Comparison of ENCODE assay signal across 15 cellular contexts in the genomic region with DNA sequence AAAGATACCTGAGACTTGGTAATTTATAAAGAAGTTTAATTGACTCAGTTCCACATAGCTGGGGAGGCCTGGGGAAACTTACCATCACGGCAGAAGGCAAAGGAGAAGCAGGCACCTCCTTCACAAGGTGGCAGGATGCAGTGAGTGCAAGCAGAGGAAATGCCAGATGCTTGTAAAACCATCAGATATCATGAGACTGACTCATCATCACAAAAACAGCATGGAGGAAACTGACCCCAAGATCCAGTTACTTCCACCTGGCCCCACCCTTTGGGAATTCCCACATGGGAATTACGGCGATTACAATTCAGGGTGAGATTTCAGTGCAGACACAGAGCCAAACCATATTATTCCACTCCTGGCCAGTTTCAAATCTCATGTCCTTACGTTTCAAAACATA.
"Had no signal": no experiment of that assay in that cellular context is flagged by ENCODE, and none has a peak within 500 bp of the region (broad histone marks: within the 10 kb centered on the region; RNA-seq: fewer than 3 reads in every experiment).

No MANE protein-coding gene starts in this region.

- H3K36me3 Mint-ChIP-seq: activated naive CD4-positive, alpha-beta T cell treated with anti-CD3 and anti-CD28 coated beads, Interleukin-2, amount 50 U/mL, for 72 hours; mesothelial cell of epicardium had no signal

- H3K4me1 Mint-ChIP-seq: activated B cell treated with CpG ODN at 0.5 μM for 24 hours; activated CD4-positive, alpha-beta T cell treated with anti-CD3 and anti-CD28 coated beads, Interleukin-2, amount 10 ng/mL, durations not matched to agents 7 days and 5 days; mesothelial cell of epicardium; neural crest cell; T-helper 17 cell had no signal

- H3K4me3 ChIP-seq: esophagus muscularis mucosa, heart right ventricle, thoracic aorta had no signal

- H3K9me3 ChIP-seq: esophagus muscularis mucosa, heart right ventricle, thoracic aorta had no signal

- ATAC-seq: activated naive CD4-positive, alpha-beta T cell treated with anti-CD3 and anti-CD28 coated beads, Interleukin-2, amount 50 U/mL, for 72 hours; heart right ventricle; T-helper 17 cell had no signal

- H3K36me3 ChIP-seq: esophagus muscularis mucosa, heart right ventricle, thoracic aorta had no signal

- H3K27ac ChIP-seq: esophagus muscularis mucosa, heart right ventricle, thoracic aorta had no signal

- H3K27me3 ChIP-seq: esophagus muscularis mucosa, heart right ventricle had no signal

- H3K9me3 Mint-ChIP-seq: activated B cell treated with CpG ODN at 0.5 μM for 24 hours; activated CD4-positive, alpha-beta T cell treated with anti-CD3 and anti-CD28 coated beads, Interleukin-2, amount 10 ng/mL, durations not matched to agents 7 days and 5 days had no signal

- DNase-seq: activated B cell treated with CpG ODN at 0.5 μM for 24 hours; activated CD4-positive, alpha-beta T cell treated with anti-CD3 and anti-CD28 coated beads, Interleukin-2, amount 10 ng/mL, durations not matched to agents 7 days and 5 days; activated effector memory CD4-positive, alpha-beta T cell treated with Interleukin-2 at 50 U/mL for 16 hours; amniotic stem cell; heart right ventricle; kidney; stimulated activated CD4-positive, alpha-beta T cell treated with anti-CD3 and anti-CD28 coated beads, Interleukin-4, amount 100 ng/mL, for 1 hour; stimulated activated CD8-positive, alpha-beta memory T cell treated with anti-CD3 and anti-CD28 coated beads, Interleukin-4, amount 100 ng/mL, for 48 hours; T-helper 17 cell had no signal

- H3K27ac Mint-ChIP-seq: activated B cell treated with CpG ODN at 0.5 μM for 24 hours; activated CD4-positive, alpha-beta T cell treated with anti-CD3 and anti-CD28 coated beads, Interleukin-2, amount 10 ng/mL, durations not matched to agents 7 days and 5 days; activated naive CD4-positive, alpha-beta T cell treated with anti-CD3 and anti-CD28 coated beads, Interleukin-2, amount 50 U/mL, for 72 hours; mesothelial cell of epicardium; stimulated activated naive CD8-positive, alpha-beta T cell treated with anti-CD3 and anti-CD28 coated beads, Interleukin-15, Interleukin-2, amounts not matched to agents 100 ng/mL and 50 ng/mL, for 24 hours; T-helper 17 cell had no signal

- H3K4me3 Mint-ChIP-seq: activated B cell treated with CpG ODN at 0.5 μM for 24 hours; activated CD4-positive, alpha-beta T cell treated with anti-CD3 and anti-CD28 coated beads, Interleukin-2, amount 10 ng/mL, durations not matched to agents 7 days and 5 days; mesothelial cell of epicardium; neural crest cell; stimulated activated naive CD8-positive, alpha-beta T cell treated with anti-CD3 and anti-CD28 coated beads, Interleukin-15, Interleukin-2, amounts not matched to agents 100 ng/mL and 50 ng/mL, for 24 hours; T-helper 17 cell had no signal

- H3K27me3 Mint-ChIP-seq: activated B cell treated with CpG ODN at 0.5 μM for 24 hours; activated CD4-positive, alpha-beta T cell treated with anti-CD3 and anti-CD28 coated beads, Interleukin-2, amount 10 ng/mL, durations not matched to agents 7 days and 5 days; stimulated activated naive CD8-positive, alpha-beta T cell treated with anti-CD3 and anti-CD28 coated beads, Interleukin-15, Interleukin-2, amounts not matched to agents 100 ng/mL and 50 ng/mL, for 24 hours; T-helper 17 cell had no signal

- H3K4me1 ChIP-seq: esophagus muscularis mucosa, heart right ventricle had no signal
